Comparison of ENCODE assay signal across 8 cellular contexts in the genomic region with DNA sequence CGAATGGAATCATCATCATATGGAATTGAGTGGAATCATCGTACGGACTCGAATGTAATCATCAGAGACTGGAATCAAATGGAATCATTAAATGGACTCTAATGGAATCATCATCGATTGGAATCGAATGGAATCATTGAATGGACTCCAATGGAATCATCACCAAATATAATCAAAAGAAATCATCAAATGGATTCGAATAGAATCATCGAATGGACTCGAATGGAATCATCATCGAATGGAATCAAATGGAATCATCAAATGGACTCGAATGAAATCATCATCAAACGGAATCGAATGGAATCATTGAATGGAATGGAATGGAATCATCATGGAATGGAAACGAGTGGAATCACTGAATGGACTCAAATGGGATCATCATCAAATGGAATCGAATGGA.
DNase-seq lines count a peak whose midpoint lies in the region; ATAC-seq and TF ChIP-seq lines count a peak whose summit lies in the region.
"Not testable (repeated sequence)": the region's sequence is repeated elsewhere in the genome, so short reads cannot be mapped to it uniquely, and the experiment has no call there.

No MANE protein-coding gene starts in this region.

- CTCF ChIA-PET in Calu3 (lab: Charles Lee); naive thymus-derived CD4-positive, alpha-beta T cell (lab: Charles Lee): not testable (repeated sequence)

- intact Hi-C loops in Calu3 (cut with micrococcal nuclease; ENCODE audit: unreplicated experiment); heart right ventricle (cut with DNase I); naive thymus-derived CD4-positive, alpha-beta T cell (cut with micrococcal nuclease); testis (cut with DNase I; ENCODE audit: low total_unique reads): not testable (repeated sequence)

- not testable (repeated sequence) for H3K36me3 ChIP-seq in RWPE2 (ENCODE audit: low read depth); heart right ventricle; naive thymus-derived CD4-positive, alpha-beta T cell (ENCODE audit: control insufficient read depth in 2 of 3, insufficient read depth in 3 of 3, low read length in 3 of 3); testis (ENCODE audit: low read depth, missing control alignments)

- H3K9me3 ChIP-seq in RWPE2 (ENCODE audit: severe bottlenecking); naive thymus-derived CD4-positive, alpha-beta T cell (ENCODE audit: control insufficient read depth in 2 of 3, low read length in 3 of 3); testis: not testable (repeated sequence)
- H3K9me3 ChIP-seq in heart right ventricle: peaks cover 0 to 20% (median 10%) of the 10 kb centered on the region in 11 donors

- not testable (repeated sequence) for BruUV-seq in Calu3 (replicated peaks; lab: Mats Ljungman, UMichigan)

- ATAC-seq in RWPE2 (ENCODE audit: low read depth) (peak; percentile 0; the same call in 1 of the 3 replicates), heart right ventricle (peak in 6 of 8 donors; percentile 0 to 1 (median 1))
- ATAC-seq in activated naive CD8-positive, alpha-beta T cell treated with anti-CD3 and anti-CD28 coated beads, Interleukin-2, amount 50 U/mL, for 24 hours; naive thymus-derived CD4-positive, alpha-beta T cell: not testable (repeated sequence)

- DNase-seq in Calu3: peak; percentile 74
- DNase-seq in RWPE2 (ENCODE audit: low spot score): peak; percentile 78
- peak; percentile 58 for DNase-seq in activated CD8-positive, alpha-beta memory T cell treated with anti-CD3 and anti-CD28 coated beads, Interleukin-2, amount 50 U/mL, for 24 hours (ENCODE audit: extremely low read depth)
- DNase-seq in activated naive CD8-positive, alpha-beta T cell treated with anti-CD3 and anti-CD28 coated beads, Interleukin-2, amount 50 U/mL, for 24 hours: peak; percentile 52
- peak; percentile 5 to 96 for DNase-seq in heart right ventricle
- peak in 8 of 9 donors; percentile 68 to 86 (median 79) for DNase-seq in naive thymus-derived CD4-positive, alpha-beta T cell
- peak; percentile 73 for DNase-seq in stimulated activated CD4-positive, alpha-beta T cell treated with anti-CD3 and anti-CD28 coated beads, Interleukin-2, amount 100 ng/mL, for 4 hours (ENCODE audit: low read depth)
- DNase-seq in testis: peak; percentile 19

- H3K4me3 ChIP-seq in RWPE2 (ENCODE audit: severe bottlenecking); naive thymus-derived CD4-positive, alpha-beta T cell (ENCODE audit: low read length); testis: not testable (repeated sequence)
- H3K4me3 ChIP-seq in heart right ventricle: peak overlapping the region in 1 of 10 donors; percentile 2

- H3K4me1 ChIP-seq in RWPE2 (ENCODE audit: insufficient read depth, poor library complexity, severe bottlenecking); heart right ventricle; naive thymus-derived CD4-positive, alpha-beta T cell (ENCODE audit: control insufficient read depth in 2 of 2, insufficient read depth in 2 of 2, low read length in 2 of 2); testis: not testable (repeated sequence)

- H3K27ac Mint-ChIP-seq in Calu3 (ENCODE audit: unreplicated experiment); activated naive CD8-positive, alpha-beta T cell treated with anti-CD3 and anti-CD28 coated beads, Interleukin-2, amount 50 U/mL, for 24 hours; naive thymus-derived CD4-positive, alpha-beta T cell: not testable (repeated sequence)

- TF ChIP-seq CTCF in Calu3 (IDR thresholded peaks at IDR 0.05; ENCODE audit: unreplicated experiment); RWPE2 (IDR thresholded peaks at IDR 0.05; ENCODE audit: poor library complexity, severe bottlenecking); heart right ventricle (IDR thresholded peaks at IDR 0.05); testis (IDR thresholded peaks at IDR 0.05): not testable (repeated sequence)

- not testable (repeated sequence) for H3K4me3 Mint-ChIP-seq in Calu3 (ENCODE audit: low read depth, unreplicated experiment); activated naive CD8-positive, alpha-beta T cell treated with anti-CD3 and anti-CD28 coated beads, Interleukin-2, amount 50 U/mL, for 24 hours
- H3K4me3 Mint-ChIP-seq in naive thymus-derived CD4-positive, alpha-beta T cell: peak overlapping the region in 2 of 10 donors; percentile 0 to 1

- not testable (repeated sequence) for H3K27ac ChIP-seq in RWPE2 (ENCODE audit: poor library complexity, severe bottlenecking); naive thymus-derived CD4-positive, alpha-beta T cell (ENCODE audit: low read depth, low read length); testis
- peak overlapping the region in 1 of 10 donors; percentile 1 for H3K27ac ChIP-seq in heart right ventricle

- POLR2A ChIA-PET in naive thymus-derived CD4-positive, alpha-beta T cell (lab: Charles Lee): not testable (repeated sequence)

- not testable (repeated sequence) for H3K27me3 Mint-ChIP-seq in Calu3 (ENCODE audit: unreplicated experiment); activated naive CD8-positive, alpha-beta T cell treated with anti-CD3 and anti-CD28 coated beads, Interleukin-2, amount 50 U/mL, for 24 hours; naive thymus-derived CD4-positive, alpha-beta T cell

- H3K4me1 Mint-ChIP-seq in Calu3 (ENCODE audit: low read depth, unreplicated experiment); activated naive CD8-positive, alpha-beta T cell treated with anti-CD3 and anti-CD28 coated beads, Interleukin-2, amount 50 U/mL, for 24 hours; naive thymus-derived CD4-positive, alpha-beta T cell: not testable (repeated sequence)

- 61 to 63% methylated on average over 15 of the region's 15 CpGs for WGBS in heart right ventricle, 2 donors
- 48 to 49% methylated on average over 15 of the region's 15 CpGs for whole genome bisulfite sequencing in testis, 2 donors

- not testable (repeated sequence) for TF ChIP-seq POLR2A in testis (IDR thresholded peaks at IDR 0.05)

- H3K9me3 Mint-ChIP-seq in Calu3 (ENCODE audit: low read depth, unreplicated experiment): peaks cover 12% of the 10 kb centered on the region
- peaks cover 17% of the 10 kb centered on the region for H3K9me3 Mint-ChIP-seq in activated naive CD8-positive, alpha-beta T cell treated with anti-CD3 and anti-CD28 coated beads, Interleukin-2, amount 50 U/mL, for 24 hours
- peaks cover 10 to 27% (median 20%) of the 10 kb centered on the region in 11 donors for H3K9me3 Mint-ChIP-seq in naive thymus-derived CD4-positive, alpha-beta T cell

- H3K27me3 ChIP-seq in RWPE2 (ENCODE audit: insufficient read depth, poor library complexity, severe bottlenecking); naive thymus-derived CD4-positive, alpha-beta T cell (ENCODE audit: control insufficient read depth in 2 of 2, insufficient read depth in 2 of 2, low read length in 2 of 2); testis: not testable (repeated sequence)
- peaks cover 0 to 13% (median 0%) of the 10 kb centered on the region in 7 donors for H3K27me3 ChIP-seq in heart right ventricle

- not testable (repeated sequence) for H3K36me3 Mint-ChIP-seq in Calu3 (ENCODE audit: insufficient read depth, unreplicated experiment)
- peaks cover 13% of the 10 kb centered on the region for H3K36me3 Mint-ChIP-seq in activated naive CD8-positive, alpha-beta T cell treated with anti-CD3 and anti-CD28 coated beads, Interleukin-2, amount 50 U/mL, for 24 hours (ENCODE audit: low read depth)
- peaks cover 0 to 18% (median 11%) of the 10 kb centered on the region in 5 donors for H3K36me3 Mint-ChIP-seq in naive thymus-derived CD4-positive, alpha-beta T cell

Comparison
In these comparisons a context has a peak if more than half of its experiments do, and no peak if none do; other contexts are left out.
1. DNase-seq: peak in every context shown above with its lines; median percentile 79 in naive thymus-derived CD4-positive, alpha-beta T cell; 78 in RWPE2; 74 in Calu3; 73 in stimulated activated CD4-positive, alpha-beta T cell treated with anti-CD3 and anti-CD28 coated beads, Interleukin-2, amount 100 ng/mL, for 4 hours; 58 in activated CD8-positive, alpha-beta memory T cell treated with anti-CD3 and anti-CD28 coated beads, Interleukin-2, amount 50 U/mL, for 24 hours; 52 in activated naive CD8-positive, alpha-beta T cell treated with anti-CD3 and anti-CD28 coated beads, Interleukin-2, amount 50 U/mL, for 24 hours; 50 in heart right ventricle; 19 in testis.